Comparison of ENCODE assay signal across 23 cellular contexts in genomic region chr18:35710581-35710980, GRCh38.
DNase-seq lines count a peak whose midpoint lies in the region; TF ChIP-seq lines count a peak whose summit lies in the region.
"Had no signal": no experiment of that assay in that cellular context is flagged by ENCODE, and none has a peak within 500 bp of the region (broad histone marks: within the 10 kb centered on the region; RNA-seq: fewer than 3 reads in every experiment).

No MANE protein-coding gene starts in this region.

- CTCF ChIA-PET in Calu3 (lab: Charles Lee): no interaction called here

- no peak overlapping the region for H3K4me3 ChIP-seq in fibroblast of villous mesenchyme (ENCODE audit: low read depth, low read length)
- H3K4me3 ChIP-seq: PC-9, SJSA1 had no signal

- intact Hi-C loops in Calu3 (cut with micrococcal nuclease; ENCODE audit: unreplicated experiment): no loop called here

- no peaks in the 10 kb centered on the region for H3K4me1 Mint-ChIP-seq in Calu3 (ENCODE audit: low read depth, unreplicated experiment)
- H3K4me1 Mint-ChIP-seq: CD4-positive, alpha-beta memory T cell had no signal

- H3K9me3 Mint-ChIP-seq in Calu3 (ENCODE audit: low read depth, unreplicated experiment): peaks cover 2% of the 10 kb centered on the region

- H3K36me3 Mint-ChIP-seq in Calu3 (ENCODE audit: insufficient read depth, unreplicated experiment): peaks cover 5% of the 10 kb centered on the region

- H3K4me3 Mint-ChIP-seq in Calu3 (ENCODE audit: low read depth, unreplicated experiment): no peak overlapping the region
- H3K4me3 Mint-ChIP-seq: CD4-positive, alpha-beta memory T cell had no signal

- no peaks in the 10 kb centered on the region for H3K27me3 Mint-ChIP-seq in Calu3 (ENCODE audit: unreplicated experiment)
- H3K27me3 Mint-ChIP-seq: CD4-positive, alpha-beta memory T cell had no signal

- H3K27ac Mint-ChIP-seq in Calu3 (ENCODE audit: unreplicated experiment): no peak overlapping the region
- H3K27ac Mint-ChIP-seq: CD4-positive, alpha-beta memory T cell had no signal

- TF ChIP-seq CTCF in Calu3 (IDR thresholded peaks at IDR 0.05; ENCODE audit: unreplicated experiment) (no peak), fibroblast of villous mesenchyme (IDR thresholded peaks at IDR 0.05; ENCODE audit: insufficient read depth, low read depth, low read length) (no peak)

- BruUV-seq in Calu3 (replicated peaks; lab: Mats Ljungman, UMichigan): TSS peak; percentile 65

- no peak for DNase-seq in Calu3
- DNase-seq in M059J (ENCODE audit: low read depth): peak; percentile 31
- peak; percentile 14 for DNase-seq in amniotic epithelial cell (ENCODE audit: low read depth)
- peak; percentile 9 for DNase-seq in fibroblast of villous mesenchyme (ENCODE audit: low read depth)
- DNase-seq in activated CD8-positive, alpha-beta memory T cell treated with anti-CD3 and anti-CD28 coated beads, Interleukin-2, amount 50 U/mL, for 48 hours: no peak
- DNase-seq in activated CD4-positive, alpha-beta T cell treated with anti-CD3 and anti-CD28 coated beads, Interleukin-2, amount 50 U/mL, for 1 hour: no peak
- DNase-seq in islet precursor cell: no peak
- DNase-seq: C1 segment of cervical spinal cord; CD4-positive, alpha-beta memory T cell; COR-L47; HCEC 1CT; Karpas-422; NCI-H1694 treated with DMSO at 0.1 percent for 48 hours; NCI-H2081 treated with DMSO at 0.1 percent for 48 hours; NCI-H2171; NCI-H226; NCI-H510A; NCI-H748 treated with DMSO at 0.1 percent for 48 hours; PC-9; Right ventricle myocardium superior; RPMI8226; T-helper 1 cell had no signal

Comparison
In these comparisons a context has a peak if more than half of its experiments do, and no peak if none do; other contexts are left out.
1. DNase-seq: peak in M059J (single experiment), amniotic epithelial cell (single experiment) and fibroblast of villous mesenchyme (single experiment); none in Calu3 (single experiment), activated CD8-positive, alpha-beta memory T cell treated with anti-CD3 and anti-CD28 coated beads, Interleukin-2, amount 50 U/mL, for 48 hours (single experiment), activated CD4-positive, alpha-beta T cell treated with anti-CD3 and anti-CD28 coated beads, Interleukin-2, amount 50 U/mL, for 1 hour (single experiment) and islet precursor cell (single experiment).